8 cellular contexts compared by ENCODE assay signal in genomic region chr2:120252207-120253020, GRCh38. TPM values are rescaled to one million over a fixed set of nuclear protein-coding genes. Genes with fewer than 3 reads are reported as not detected.
A peak's percentile ranks its signal among the peaks of the same experiment; 100 is the strongest.
DNase-seq lines count a peak whose midpoint lies in the region; ATAC-seq and TF ChIP-seq lines count a peak whose summit lies in the region.

Gene RALB (plus strand): TSS chr2:120252852. CDS start chr2:120278665, 25,813 bp downstream.

- peak within 1 kb of the TSS; percentile 67 to 78 for H3K4me3 ChIP-seq in left lung

- DNase-seq in C1 segment of cervical spinal cord (lab: John Stamatoyannopoulos, UW) (peak; percentile 74 to 99 (median 97)), NCI-H748 treated with DMSO at 0.1 percent for 48 hours (lab: John Stamatoyannopoulos, UW) (peak; percentile 89), left lung (peak; percentile 100)
- peak; percentile 95 to 98 for DNase-seq in activated CD4-positive, alpha-beta T cell treated with anti-CD3 and anti-CD28 coated beads, Interleukin-2, amount 50 U/mL, for 24 hours (ENCODE audit: low read depth in 1 of 2, low spot score in 1 of 2)
- peak; percentile 96 to 97 for DNase-seq in stimulated activated CD4-positive, alpha-beta T cell treated with anti-CD3 and anti-CD28 coated beads, Interleukin-2, amount 100 ng/mL, for 48 hours

- peak within 1 kb of the TSS; percentile 95 to 98 for H3K27ac ChIP-seq in left lung

- peaks cover 8% of the 10 kb centered on the region for H3K9me3 Mint-ChIP-seq in dendritic cell treated with granulocyte-macrophage colony-stimulating factor and Interleukin-4, amounts not matched to agents 40 ng/mL and 50 ng/mL, for 4 days

- peaks cover 35% of the 10 kb centered on the region for H3K36me3 Mint-ChIP-seq in dendritic cell treated with granulocyte-macrophage colony-stimulating factor and Interleukin-4, amounts not matched to agents 40 ng/mL and 50 ng/mL, for 4 days (ENCODE audit: low read depth)

- ATAC-seq in GM19372 (IDR thresholded peaks at IDR 0.05; ENCODE audit: low read depth, unreplicated experiment) (peak; percentile 94), HG03558 (IDR thresholded peaks at IDR 0.05; ENCODE audit: extremely low read depth, unreplicated experiment) (peak; percentile 70), left lung (peak; percentile 95)

- H3K4me3 Mint-ChIP-seq in dendritic cell treated with granulocyte-macrophage colony-stimulating factor and Interleukin-4, amounts not matched to agents 40 ng/mL and 50 ng/mL, for 4 days, result peak within 1 kb of the TSS; percentile 100

- TF ChIP-seq CTCF in left lung (IDR thresholded peaks at IDR 0.05), result no peak

- peaks cover 50% of the 10 kb centered on the region for H3K4me1 Mint-ChIP-seq in dendritic cell treated with granulocyte-macrophage colony-stimulating factor and Interleukin-4, amounts not matched to agents 40 ng/mL and 50 ng/mL, for 4 days (ENCODE audit: low read depth)

- peaks cover 17 to 47% of the 10 kb centered on the region in 2 donors for H3K4me1 ChIP-seq in left lung

- H3K9me3 ChIP-seq in left lung, result no peaks in the 10 kb centered on the region

- H3K27me3 Mint-ChIP-seq in dendritic cell treated with granulocyte-macrophage colony-stimulating factor and Interleukin-4, amounts not matched to agents 40 ng/mL and 50 ng/mL, for 4 days, result peaks cover 21% of the 10 kb centered on the region

- no peaks in the 10 kb centered on the region for H3K36me3 ChIP-seq in left lung

- intact Hi-C loops in dendritic cell treated with granulocyte-macrophage colony-stimulating factor and Interleukin-4, amounts not matched to agents 40 ng/mL and 50 ng/mL, for 4 days (cut with micrococcal nuclease), result loop anchor here (2.0 to 5.0 kb wide), 3 partner anchors 30 to 76 kb away; partner anchors contain the start of gene TMEM185B
- intact Hi-C loops in left lung (cut with DNase I), result no loop called here

- H3K27me3 ChIP-seq in left lung, result no peaks in the 10 kb centered on the region

- H3K27ac Mint-ChIP-seq in dendritic cell treated with granulocyte-macrophage colony-stimulating factor and Interleukin-4, amounts not matched to agents 40 ng/mL and 50 ng/mL, for 4 days, result peak within 1 kb of the TSS; percentile 95

RNA-seq across cellular contexts. Expression of gene RALB, which starts in this region (rescaled TPM):
- total RNA-seq in left lung, result 10 to 100 TPM; 50.5 to 68.1 TPM

Comparison
In these comparisons a context has a peak if more than half of its experiments do, and no peak if none do; other contexts are left out.
1. Peak in every context shown above with its lines: DNase-seq, ATAC-seq, H3K4me3 ChIP-seq and H3K27ac ChIP-seq.